Comparison of ENCODE assay signal across 8 cellular contexts in the genomic region with DNA sequence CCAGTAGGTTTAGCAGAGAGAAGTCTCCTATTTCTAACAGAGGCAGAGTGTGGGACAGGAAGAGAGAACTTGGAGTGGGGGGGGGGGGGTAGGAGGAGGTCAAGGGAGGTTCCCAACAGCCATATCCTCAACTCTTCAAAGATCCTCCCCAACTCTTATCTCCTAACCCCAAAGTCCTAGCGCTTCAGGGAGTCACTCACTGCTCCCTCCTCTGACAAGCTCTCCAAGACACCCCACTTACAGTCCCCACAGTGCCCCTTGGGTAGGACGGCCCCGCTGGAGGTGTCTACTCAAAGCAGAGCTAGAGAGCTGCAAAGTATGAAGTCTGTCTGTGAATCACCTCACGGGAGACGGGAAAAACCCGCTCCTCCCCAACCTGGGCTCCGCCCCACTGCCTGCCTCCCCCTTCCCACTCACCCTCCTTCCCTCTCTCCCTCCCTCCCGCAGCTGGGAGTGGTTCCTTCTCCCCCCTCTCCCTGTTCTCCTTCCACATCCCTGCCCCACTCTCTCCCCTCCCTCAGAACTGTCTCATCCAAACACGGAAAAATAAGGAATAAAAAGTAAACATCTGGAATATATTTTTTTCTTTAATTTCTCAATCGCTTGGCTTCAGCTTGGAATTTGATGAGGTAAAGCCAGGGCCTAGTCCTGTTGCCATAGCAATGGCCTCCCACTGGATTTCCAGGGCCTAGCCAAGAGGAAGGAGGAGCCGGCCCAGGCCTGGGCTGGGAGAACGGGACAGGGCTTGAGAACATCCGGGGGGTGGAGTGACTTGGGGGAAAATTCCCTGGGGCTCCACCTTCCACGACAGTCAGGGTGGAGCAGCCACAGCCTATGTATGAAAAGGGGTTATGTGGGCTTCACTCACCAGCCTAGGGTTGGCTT. TPM values are rescaled to one million over a fixed set of nuclear protein-coding genes. Genes with fewer than 3 reads are reported as not detected.
DNase-seq lines count a peak whose midpoint lies in the region; ATAC-seq and TF ChIP-seq lines count a peak whose summit lies in the region.

No MANE protein-coding gene starts in this region.

- peak; percentile 99 for DNase-seq in COLO829 (ENCODE audit: low spot score)
- peak; percentile 42 for DNase-seq in WERI-Rb-1
- DNase-seq in fibroblast of the aortic adventitia (ENCODE audit: low read depth), result peak; percentile 99
- no peak for DNase-seq in NOMO-1 treated with DMSO at 0.1 percent for 48 hours (lab: John Stamatoyannopoulos, UW; ENCODE audit: unreplicated experiment)

- TF ChIP-seq CTCF in WERI-Rb-1 (IDR thresholded peaks at IDR 0.05; ENCODE audit: low read depth, low read length) (no peak), fibroblast of the aortic adventitia (IDR thresholded peaks at IDR 0.05; ENCODE audit: insufficient read depth, low read length) (no peak), nephron (IDR thresholded peaks at IDR 0.05; ENCODE audit: unreplicated experiment in 3 of 3) (no peak)

- peaks cover 34% of the 10 kb centered on the region for H3K4me1 ChIP-seq in HUES48 (ENCODE audit: control insufficient read depth, insufficient read depth, low read length)

- peak overlapping the region; percentile 65 for H3K27ac ChIP-seq in HUES48 (ENCODE audit: low read depth, low read length)
- H3K27ac ChIP-seq in WERI-Rb-1, result no peak overlapping the region

- H3K27me3 ChIP-seq in HUES48 (ENCODE audit: control insufficient read depth, insufficient read depth, low read length), result no peaks in the 10 kb centered on the region
- no peaks in the 10 kb centered on the region for H3K27me3 ChIP-seq in WERI-Rb-1 (ENCODE audit: insufficient read depth, low read depth, severe bottlenecking)

- peak overlapping the region; percentile 89 to 97 (median 90) for H3K4me3 Mint-ChIP-seq in nephron

- H3K4me3 ChIP-seq in HUES48 (ENCODE audit: low read depth, low read length), result peak overlapping the region; percentile 64; the same call in 1 of the 2 replicates
- no peak overlapping the region for H3K4me3 ChIP-seq in WERI-Rb-1 (ENCODE audit: low read depth, low read length)
- H3K4me3 ChIP-seq in fibroblast of the aortic adventitia (ENCODE audit: low read depth, low read length), result peak overlapping the region; percentile 91

- no peak overlapping the region for H3K9ac ChIP-seq in HUES48 (ENCODE audit: low read depth, low read length)

- peaks cover 55% of the 10 kb centered on the region for H3K4me1 Mint-ChIP-seq in nephron

- peaks cover 3% of the 10 kb centered on the region for H3K27me3 Mint-ChIP-seq in nephron (ENCODE audit: low read depth)

- H3K36me3 ChIP-seq in HUES48 (ENCODE audit: control insufficient read depth, insufficient read depth, low read length), result peaks cover 55% of the 10 kb centered on the region
- H3K36me3 ChIP-seq in WERI-Rb-1, result peaks cover 37% of the 10 kb centered on the region

- H3K27ac Mint-ChIP-seq in nephron, result peak overlapping the region; percentile 92 to 99 (median 98)

- ATAC-seq in GM21423 (IDR thresholded peaks at IDR 0.05; ENCODE audit: unreplicated experiment), result no peak
- no peak for ATAC-seq in GM18870 (IDR thresholded peaks at IDR 0.05; ENCODE audit: unreplicated experiment)

- H3K36me3 Mint-ChIP-seq in nephron (ENCODE audit: low read depth), result peaks cover 34% of the 10 kb centered on the region

- H3K9me3 Mint-ChIP-seq in nephron, result no peaks in the 10 kb centered on the region

- no peaks in the 10 kb centered on the region for H3K9me3 ChIP-seq in HUES48 (ENCODE audit: control insufficient read depth, insufficient read depth, low read length)
- H3K9me3 ChIP-seq in WERI-Rb-1 (ENCODE audit: severe bottlenecking), result no peaks in the 10 kb centered on the region

RNA-seq across cellular contexts. Expression of gene TNKS1BP1, which starts 2.5 kb away (rescaled TPM):
- total RNA-seq in fibroblast of the aortic adventitia (ENCODE audit: low replicate concordance), result 70.0 and 108 TPM in 2 replicates

RNA-seq across cellular contexts. Expression of gene SSRP1, which starts 13.5 kb away (rescaled TPM):
- 60.7 and 83.2 TPM in 2 replicates for total RNA-seq in fibroblast of the aortic adventitia (ENCODE audit: low replicate concordance)

RNA-seq across cellular contexts. Expression of gene P2RX3, which starts 15.9 kb away (rescaled TPM):
- not detected in 2 replicates for total RNA-seq in fibroblast of the aortic adventitia (ENCODE audit: low replicate concordance)

RNA-seq across cellular contexts. Expression of gene PRG3, which starts 58.7 kb away (rescaled TPM):
- total RNA-seq in fibroblast of the aortic adventitia (ENCODE audit: low replicate concordance), result not detected in 2 replicates
